Comparison of ENCODE assay signal across 18 cellular contexts in genomic region chr5:111999286-111999685, GRCh38.
DNase-seq lines count a peak whose midpoint lies in the region; ATAC-seq, FAIRE-seq and TF ChIP-seq lines count a peak whose summit lies in the region.
"Had no signal": no experiment of that assay in that cellular context is flagged by ENCODE, and none has a peak within 500 bp of the region (broad histone marks: within the 10 kb centered on the region; RNA-seq: fewer than 3 reads in every experiment).

No MANE protein-coding gene starts in this region.

- H3K36me3 ChIP-seq in IMR-90 (ENCODE audit: control insufficient read depth, insufficient read depth, low read length) = no peaks in the 10 kb centered on the region
- H3K36me3 ChIP-seq in brain microvascular endothelial cell (replicated peaks) = no peaks in the 10 kb centered on the region
- H3K36me3 ChIP-seq in keratinocyte (ENCODE audit: control insufficient read depth in 2 of 2, extremely low read depth in 1 of 2, insufficient read depth in 2 of 2, low read length in 2 of 2) = no peaks in the 10 kb centered on the region
- H3K36me3 ChIP-seq: left ventricle myocardium inferior had no signal

- peak overlapping the region; percentile 97 for H4K5ac ChIP-seq in IMR-90 (ENCODE audit: low read depth, low read length)

- peak overlapping the region; percentile 97 for H2BK20ac ChIP-seq in IMR-90 (ENCODE audit: low read depth, low read length)

- TF ChIP-seq RAD21 in IMR-90 (IDR thresholded peaks at IDR 0.05; ENCODE audit: low read length) = no peak

- intact Hi-C loops in IMR-90 (cut with micrococcal nuclease) = loop anchor here (2.0 to 5.0 kb wide), 2 partner anchors 148 to 447 kb away; no protein-coding TSS in a partner anchor

- H3K23ac ChIP-seq in IMR-90 (ENCODE audit: low read depth, low read length) = peak overlapping the region; percentile 82

- peak overlapping the region; percentile 99 for H3K18ac ChIP-seq in IMR-90 (ENCODE audit: low read depth, low read length)

- H3K4me1 ChIP-seq in IMR-90 (ENCODE audit: control insufficient read depth, insufficient read depth, low read length) = peaks cover 15% of the 10 kb centered on the region
- peaks cover 30% of the 10 kb centered on the region for H3K4me1 ChIP-seq in keratinocyte (ENCODE audit: control insufficient read depth, extremely low read depth, insufficient read depth, low read length)
- H3K4me1 ChIP-seq: left ventricle myocardium inferior had no signal

- peak overlapping the region; percentile 97 for H2BK120ac ChIP-seq in IMR-90 (ENCODE audit: low read depth, low read length)

- peak overlapping the region; percentile 83 for H3K56ac ChIP-seq in IMR-90 (ENCODE audit: extremely low read depth, insufficient read depth, low read length)

- WGBS in IMR-90 (ENCODE audit: extremely low coverage in 2 of 2, insufficient read length in 1 of 2), 2 experiments = no CpG with 5 or more reads among the region's 1 CpG

- peak overlapping the region; percentile 79 for H3K27ac ChIP-seq in IMR-90 (ENCODE audit: insufficient read depth, low read length)
- peak overlapping the region; percentile 95 for H3K27ac ChIP-seq in brain microvascular endothelial cell
- H3K27ac ChIP-seq in keratinocyte (ENCODE audit: control insufficient read depth, insufficient read depth, low read length) = no peak overlapping the region
- H3K27ac ChIP-seq: left ventricle myocardium inferior had no signal

- ATAC-seq in IMR-90 (ENCODE audit: low read depth) = peak; percentile 52
- no peak for ATAC-seq in HG02885 (IDR thresholded peaks at IDR 0.05; ENCODE audit: poor library complexity, unreplicated experiment)
- ATAC-seq in GM21381 (IDR thresholded peaks at IDR 0.05; ENCODE audit: unreplicated experiment) = no peak
- ATAC-seq: HCT116; mucosa of descending colon; stimulated activated memory B cell treated with anti-CD40 and anti-IgM and Interleukin-4, amounts not matched to agents 10 μg/mL and 1 μg/mL and 100 μg/mL, for 72 hours had no signal

- POLR2A ChIA-PET in IMR-90 (lab: Charles Lee; ENCODE audit: unreplicated experiment) = interaction anchor here (1.2 kb wide), 1 partner anchor 241 kb away, joined by 4 read pairs; no protein-coding TSS in a partner anchor

- H4K8ac ChIP-seq in IMR-90 (ENCODE audit: low read depth in 2 of 2, low read length in 2 of 2) = peak overlapping the region; percentile 81 to 95

- in situ Hi-C loops in IMR-90 (cut with MboI; ENCODE audit: low sequenced_read_pairs) = loop anchor here (5.0 kb wide), 1 partner anchor 257 kb away; no protein-coding TSS in a partner anchor
- in situ Hi-C loops in brain microvascular endothelial cell (cut with HindIII; ENCODE audit: low pct_ligation_motif_present, low sequenced_read_pairs) = no loop called here

- H3K14ac ChIP-seq in IMR-90 (replicated peaks; ENCODE audit: low read depth, low read length) = peak overlapping the region; percentile 92

- no peak overlapping the region for H2AK9ac ChIP-seq in IMR-90 (replicated peaks; ENCODE audit: low read depth, low read length, poor library complexity)

- CTCF ChIA-PET in IMR-90 (lab: Yijun Ruan, JAX) = no interaction called here

- H3K79me2 ChIP-seq in keratinocyte (ENCODE audit: control insufficient read depth, insufficient read depth, low read length) = no peaks in the 10 kb centered on the region

- H3K9ac ChIP-seq in IMR-90 (ENCODE audit: low read depth, low read length) = peak overlapping the region; percentile 16; the same call in 1 of the 2 replicates
- no peak overlapping the region for H3K9ac ChIP-seq in keratinocyte (ENCODE audit: control insufficient read depth, extremely low read depth, insufficient read depth, low read length)

- H3K9me1 ChIP-seq in IMR-90 (ENCODE audit: insufficient read depth, low read length) = peaks cover 12% of the 10 kb centered on the region
- H3K9me1 ChIP-seq in keratinocyte (ENCODE audit: control insufficient read depth, extremely low read depth, insufficient read depth, low read length) = no peaks in the 10 kb centered on the region

- H2BK15ac ChIP-seq in IMR-90 (ENCODE audit: low read depth, low read length) = peak overlapping the region; percentile 97; the same call in 2 of the 3 replicates

- H3K4ac ChIP-seq in IMR-90 (ENCODE audit: low read depth, low read length) = peak overlapping the region; percentile 97

- dilution Hi-C loops in IMR-90 (cut with HindIII; ENCODE audit: low sequenced_read_pairs, unreplicated experiment) = no loop called here
- dilution Hi-C loops in keratinocyte (cut with MboI; ENCODE audit: extremely low pct_ligation_motif_present, low sequenced_read_pairs) = no loop called here

- TF ChIP-seq POLR2A in IMR-90 (IDR thresholded peaks at IDR 0.05; ENCODE audit: low read depth, low read length) = no peak

- DNase-seq in AG08396 (ENCODE audit: low spot score) = peak; percentile 19
- DNase-seq in IMR-90 = peak; percentile 90
- DNase-seq in brain microvascular endothelial cell = peak; percentile 74
- DNase-seq in keratinocyte (ENCODE audit: low read depth, low spot score) = no peak
- no peak for DNase-seq in NCI-H446 treated with DMSO at 0.1 percent for 48 hours (lab: John Stamatoyannopoulos, UW)
- no peak for DNase-seq in stimulated activated naive CD4-positive, alpha-beta T cell (lab: John Stamatoyannopoulos, UW)
- DNase-seq: activated CD4-positive, alpha-beta T cell treated with anti-CD3 and anti-CD28 coated beads for 4 hours; activated CD8-positive, alpha-beta memory T cell treated with anti-CD3 and anti-CD28 coated beads, Interleukin-2, amount 50 U/mL, for 4 hours; activated effector memory CD4-positive, alpha-beta T cell treated with Interleukin-2 at 50 U/mL for 16 hours; amniotic stem cell; left ventricle myocardium inferior; mucosa of descending colon; NCI-H1436; NCI-H2171 had no signal

- BruUV-seq in IMR-90 (replicated peaks; lab: Mats Ljungman, UMichigan) = no TSS peak

- H2BK5ac ChIP-seq in IMR-90 (ENCODE audit: low read depth, low read length, poor library complexity, severe bottlenecking) = peak overlapping the region; percentile 94

- no peak for TF ChIP-seq CTCF in IMR-90 (conservative IDR thresholded peaks at IDR 0.05; ENCODE audit: low read depth, low read length)
- TF ChIP-seq CTCF in brain microvascular endothelial cell (IDR thresholded peaks at IDR 0.05; ENCODE audit: low read depth, low read length, missing control alignments) = no peak
- no peak for TF ChIP-seq CTCF in keratinocyte (optimal IDR thresholded peaks at IDR 0.05 in 1 of 3, IDR thresholded peaks at IDR 0.05 in 1 of 3, conservative IDR thresholded peaks at IDR 0.05 in 1 of 3; ENCODE audit: extremely low read depth in 1 of 3, insufficient read depth in 2 of 3, low read length in 3 of 3)

- peak; percentile 34 for FAIRE-seq in keratinocyte (lab: Jason Lieb, UNC)

- H4K91ac ChIP-seq in IMR-90 (ENCODE audit: insufficient read depth, low read depth, low read length) = peak overlapping the region; percentile 94

- H3K9me3 ChIP-seq in IMR-90 (ENCODE audit: control insufficient read depth, insufficient read depth, low read length) = no peaks in the 10 kb centered on the region
- no peaks in the 10 kb centered on the region for H3K9me3 ChIP-seq in keratinocyte (ENCODE audit: control insufficient read depth, low read depth, low read length)
- H3K9me3 ChIP-seq: left ventricle myocardium inferior, mucosa of descending colon had no signal

- no peak overlapping the region for H2AFZ ChIP-seq in IMR-90 (replicated peaks; ENCODE audit: low read length, poor library complexity)
- H2AFZ ChIP-seq in keratinocyte (ENCODE audit: control insufficient read depth, low read length) = no peak overlapping the region

- H4K20me1 ChIP-seq in IMR-90 (ENCODE audit: insufficient read depth, low read length) (no peaks in the 10 kb centered on the region), keratinocyte (ENCODE audit: control insufficient read depth, extremely low read depth, insufficient read depth, low read length) (no peaks in the 10 kb centered on the region)

- H3K79me1 ChIP-seq in IMR-90 (ENCODE audit: low read depth in 1 of 2, low read length in 2 of 2) = no peaks in the 10 kb centered on the region

- peak overlapping the region; percentile 17; the same call in 1 of the 2 replicates for H3K4me2 ChIP-seq in IMR-90 (ENCODE audit: low read depth, low read length)
- H3K4me2 ChIP-seq in keratinocyte (ENCODE audit: control insufficient read depth, extremely low read depth, insufficient read depth, low read depth, low read length) = no peak overlapping the region

- H2AK5ac ChIP-seq in IMR-90 (ENCODE audit: low read depth, low read length) = peak overlapping the region; percentile 98; the same call in 1 of the 2 replicates

- no peak overlapping the region for H3K4me3 ChIP-seq in IMR-90 (ENCODE audit: insufficient read depth, low read depth, low read length)
- H3K4me3 ChIP-seq in brain microvascular endothelial cell (ENCODE audit: low read depth, low read length) = no peak overlapping the region
- no peak overlapping the region for H3K4me3 ChIP-seq in keratinocyte (ENCODE audit: control insufficient read depth in 2 of 3, extremely low read depth in 1 of 3, insufficient read depth in 2 of 3, low read depth in 1 of 3, low read length in 3 of 3)
- H3K4me3 ChIP-seq: left ventricle myocardium inferior, mucosa of descending colon had no signal

- H3K27me3 ChIP-seq in IMR-90 (ENCODE audit: control insufficient read depth, insufficient read depth, low read length) = no peaks in the 10 kb centered on the region
- H3K27me3 ChIP-seq in brain microvascular endothelial cell (replicated peaks) = no peaks in the 10 kb centered on the region
- no peaks in the 10 kb centered on the region for H3K27me3 ChIP-seq in keratinocyte (ENCODE audit: control insufficient read depth, extremely low read depth, insufficient read depth, low read length)

TF ChIP-seq in IMR-90, 13 proteins besides CTCF, POLR2A, EP300 and RAD21:
- no peak for TF ChIP-seq CEBPB (IDR thresholded peaks at IDR 0.05; ENCODE audit: low read depth, low read length)
- no peak for TF ChIP-seq RFX5 (IDR thresholded peaks at IDR 0.05; ENCODE audit: low read depth, low read length)
- 0 out of 2 replicates have a peak, but pooled peaks have one; percentile 19 for TF ChIP-seq MAZ (IDR thresholded peaks at IDR 0.05; ENCODE audit: borderline replicate concordance, low read depth, low read length)
- no peak for TF ChIP-seq ELK1 (IDR thresholded peaks at IDR 0.05; ENCODE audit: borderline replicate concordance, low read depth, low read length)
- TF ChIP-seq BHLHE40 (IDR thresholded peaks at IDR 0.05; ENCODE audit: low read depth, low read length) = peak; percentile 58

Comparison
In these comparisons a context has a peak if more than half of its experiments do, and no peak if none do; other contexts are left out.
1. DNase-seq: peak in AG08396 (single experiment), IMR-90 (single experiment) and brain microvascular endothelial cell (single experiment); none in keratinocyte (single experiment), NCI-H446 treated with DMSO at 0.1 percent for 48 hours (single experiment) and stimulated activated naive CD4-positive, alpha-beta T cell (0 of 6).